In genomic region chr10:30433286-30433778, GRCh38 we compare ENCODE assay signal across 1 cellular context.
TF ChIP-seq lines count a peak whose summit lies in the region.

No MANE protein-coding gene starts in this region.

TF ChIP-seq in HepG2, 621 proteins besides CTCF, POLR2A, EP300 and RAD21 (continued from another document and continues in another):
- TF ChIP-seq KLF16 (CRISPR knock-in tag; IDR thresholded peaks at IDR 0.05) (0 out of 4 replicates have a peak, but pooled peaks of 1 of the 2 experiments have one; percentile 12), GABPA (IDR thresholded peaks at IDR 0.05; ENCODE audit: low read depth, low read length) (no peak), GABPA (CRISPR knock-in tag; IDR thresholded peaks at IDR 0.05; ENCODE audit: low read depth) (no peak), SNAPC2 (CRISPR knock-in tag; IDR thresholded peaks at IDR 0.05) (no peak), ZNF674 (CRISPR knock-in tag; IDR thresholded peaks at IDR 0.05; ENCODE audit: low read depth) (no peak), ZSCAN12 (CRISPR knock-in tag; IDR thresholded peaks at IDR 0.05) (no peak), RFX1 (IDR thresholded peaks at IDR 0.05) (no peak), ZNF619 (CRISPR knock-in tag; IDR thresholded peaks at IDR 0.05) (no peak), ZNF101 (CRISPR knock-in tag; IDR thresholded peaks at IDR 0.05; ENCODE audit: borderline replicate concordance, low read depth) (no peak), ASH2L (IDR thresholded peaks at IDR 0.05; ENCODE audit: insufficient read length, low read depth, low read length) (peak; percentile 12), CREM (IDR thresholded peaks at IDR 0.05) (no peak), CREM (CRISPR knock-in tag; IDR thresholded peaks at IDR 0.05) (no peak), ZBTB21 (CRISPR knock-in tag; IDR thresholded peaks at IDR 0.05) (no peak), ZNF558 (CRISPR knock-in tag; IDR thresholded peaks at IDR 0.05; ENCODE audit: borderline replicate concordance) (no peak), FOXP4 (CRISPR knock-in tag; IDR thresholded peaks at IDR 0.05) (no peak), ZNF75D (CRISPR knock-in tag; IDR thresholded peaks at IDR 0.05; ENCODE audit: borderline replicate concordance) (no peak), PREB (CRISPR knock-in tag; IDR thresholded peaks at IDR 0.05) (no peak), ZNF337 (CRISPR knock-in tag; IDR thresholded peaks at IDR 0.05; ENCODE audit: borderline replicate concordance, low read depth) (no peak), RAD51 (IDR thresholded peaks at IDR 0.05; ENCODE audit: borderline replicate concordance) (no peak), ZBTB33 (CRISPR knock-in tag; IDR thresholded peaks at IDR 0.05) (no peak), ZNF138 (CRISPR knock-in tag; IDR thresholded peaks at IDR 0.05; ENCODE audit: low read depth) (no peak), ARID3A (IDR thresholded peaks at IDR 0.05; ENCODE audit: low read depth, low read length) (no peak), ZNF576 (CRISPR knock-in tag; IDR thresholded peaks at IDR 0.05) (no peak), RXRB (CRISPR knock-in tag; IDR thresholded peaks at IDR 0.05; ENCODE audit: borderline replicate concordance) (0 out of 2 replicates have a peak, but pooled peaks have one; percentile 27), ZNF609 (CRISPR knock-in tag; IDR thresholded peaks at IDR 0.05; ENCODE audit: borderline replicate concordance) (no peak), SIN3A (IDR thresholded peaks at IDR 0.05; ENCODE audit: borderline replicate concordance, low read depth, low read length) (peak; percentile 3; the same call in 1 of the 2 replicates), LRRFIP1 (CRISPR knock-in tag; conservative IDR thresholded peaks at IDR 0.05) (no peak), RFXANK (CRISPR knock-in tag; IDR thresholded peaks at IDR 0.05) (no peak), ZNF207 (IDR thresholded peaks at IDR 0.05; ENCODE audit: borderline replicate concordance) (no peak)
- TF ChIP-seq, protein P1, sequence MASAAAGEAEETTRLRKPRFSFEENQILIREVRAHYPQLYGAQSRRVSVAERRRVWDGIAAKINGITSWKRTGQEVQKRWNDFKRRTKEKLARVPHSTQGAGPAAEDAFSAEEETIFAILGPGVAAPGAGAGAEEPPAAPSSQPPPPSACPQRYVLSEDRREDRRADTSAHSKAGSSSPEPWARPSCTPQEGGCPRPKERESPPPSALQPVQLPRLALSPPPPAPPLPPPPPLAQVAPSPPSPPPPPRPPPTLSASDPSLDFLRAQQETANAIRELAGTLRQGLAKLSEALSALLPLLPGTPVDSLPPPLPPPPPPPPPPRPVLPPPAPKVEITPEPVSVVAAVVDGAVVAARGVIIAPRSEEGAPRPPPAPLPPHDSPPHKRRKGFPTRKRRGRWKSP (CRISPR knock-in tag; IDR thresholded peaks at IDR 0.05): no peak
- TF ChIP-seq, protein P2, sequence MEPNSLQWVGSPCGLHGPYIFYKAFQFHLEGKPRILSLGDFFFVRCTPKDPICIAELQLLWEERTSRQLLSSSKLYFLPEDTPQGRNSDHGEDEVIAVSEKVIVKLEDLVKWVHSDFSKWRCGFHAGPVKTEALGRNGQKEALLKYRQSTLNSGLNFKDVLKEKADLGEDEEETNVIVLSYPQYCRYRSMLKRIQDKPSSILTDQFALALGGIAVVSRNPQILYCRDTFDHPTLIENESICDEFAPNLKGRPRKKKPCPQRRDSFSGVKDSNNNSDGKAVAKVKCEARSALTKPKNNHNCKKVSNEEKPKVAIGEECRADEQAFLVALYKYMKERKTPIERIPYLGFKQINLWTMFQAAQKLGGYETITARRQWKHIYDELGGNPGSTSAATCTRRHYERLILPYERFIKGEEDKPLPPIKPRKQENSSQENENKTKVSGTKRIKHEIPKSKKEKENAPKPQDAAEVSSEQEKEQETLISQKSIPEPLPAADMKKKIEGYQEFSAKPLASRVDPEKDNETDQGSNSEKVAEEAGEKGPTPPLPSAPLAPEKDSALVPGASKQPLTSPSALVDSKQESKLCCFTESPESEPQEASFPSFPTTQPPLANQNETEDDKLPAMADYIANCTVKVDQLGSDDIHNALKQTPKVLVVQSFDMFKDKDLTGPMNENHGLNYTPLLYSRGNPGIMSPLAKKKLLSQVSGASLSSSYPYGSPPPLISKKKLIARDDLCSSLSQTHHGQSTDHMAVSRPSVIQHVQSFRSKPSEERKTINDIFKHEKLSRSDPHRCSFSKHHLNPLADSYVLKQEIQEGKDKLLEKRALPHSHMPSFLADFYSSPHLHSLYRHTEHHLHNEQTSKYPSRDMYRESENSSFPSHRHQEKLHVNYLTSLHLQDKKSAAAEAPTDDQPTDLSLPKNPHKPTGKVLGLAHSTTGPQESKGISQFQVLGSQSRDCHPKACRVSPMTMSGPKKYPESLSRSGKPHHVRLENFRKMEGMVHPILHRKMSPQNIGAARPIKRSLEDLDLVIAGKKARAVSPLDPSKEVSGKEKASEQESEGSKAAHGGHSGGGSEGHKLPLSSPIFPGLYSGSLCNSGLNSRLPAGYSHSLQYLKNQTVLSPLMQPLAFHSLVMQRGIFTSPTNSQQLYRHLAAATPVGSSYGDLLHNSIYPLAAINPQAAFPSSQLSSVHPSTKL (CRISPR knock-in tag; IDR thresholded peaks at IDR 0.05): peak; percentile 1; the same call in 1 of the 2 replicates
- TF ChIP-seq, protein P3, sequence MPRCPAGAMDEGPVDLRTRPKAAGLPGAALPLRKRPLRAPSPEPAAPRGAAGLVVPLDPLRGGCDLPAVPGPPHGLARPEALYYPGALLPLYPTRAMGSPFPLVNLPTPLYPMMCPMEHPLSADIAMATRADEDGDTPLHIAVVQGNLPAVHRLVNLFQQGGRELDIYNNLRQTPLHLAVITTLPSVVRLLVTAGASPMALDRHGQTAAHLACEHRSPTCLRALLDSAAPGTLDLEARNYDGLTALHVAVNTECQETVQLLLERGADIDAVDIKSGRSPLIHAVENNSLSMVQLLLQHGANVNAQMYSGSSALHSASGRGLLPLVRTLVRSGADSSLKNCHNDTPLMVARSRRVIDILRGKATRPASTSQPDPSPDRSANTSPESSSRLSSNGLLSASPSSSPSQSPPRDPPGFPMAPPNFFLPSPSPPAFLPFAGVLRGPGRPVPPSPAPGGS (CRISPR knock-in tag; IDR thresholded peaks at IDR 0.05): no peak
